Comparison of ENCODE assay signal across 15 cellular contexts in the genomic region with DNA sequence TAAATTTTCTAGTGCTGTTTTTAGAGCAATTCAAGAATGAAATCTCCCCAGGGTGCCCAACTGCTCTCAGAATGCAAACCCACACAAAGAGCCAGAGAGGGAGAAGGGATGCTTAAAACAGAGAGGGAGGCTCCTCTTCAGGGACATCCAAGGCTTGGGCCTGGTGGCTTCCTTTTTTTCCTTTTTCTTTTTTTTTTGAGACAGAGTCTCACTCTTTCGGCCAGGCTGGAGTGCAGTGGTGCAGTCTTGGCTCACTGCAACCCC. TPM values are rescaled to one million over a fixed set of nuclear protein-coding genes. Genes with fewer than 3 reads are reported as not detected.
A peak's percentile ranks its signal among the peaks of the same experiment; 100 is the strongest.
DNase-seq lines count a peak whose midpoint lies in the region; ATAC-seq, FAIRE-seq and TF ChIP-seq lines count a peak whose summit lies in the region.
"Had no signal": no experiment of that assay in that cellular context is flagged by ENCODE, and none has a peak within 500 bp of the region (broad histone marks: within the 10 kb centered on the region; RNA-seq: fewer than 3 reads in every experiment).

No MANE protein-coding gene starts in this region.

- FAIRE-seq in H1 (lab: Jason Lieb, UNC), result no peak
- FAIRE-seq: small intestine, TTC549 had no signal

- H3K79me1 ChIP-seq in H1 (ENCODE audit: low read depth, low read length), result no peaks in the 10 kb centered on the region
- no peaks in the 10 kb centered on the region for H3K79me1 ChIP-seq in mesendoderm (ENCODE audit: low read length)

- 63% methylated on average over 1 of the region's 1 CpG; no CpG with 5 or more reads in 1 of the 2 experiments for WGBS in H1 (ENCODE audit: extremely low coverage in 1 of 2, insufficient coverage in 1 of 2, insufficient read length in 1 of 2, insufficient replicate concordance in 2 of 2, low coverage in 1 of 2, low lambda C conversion rate in 2 of 2, missing lambda C conversion rate in 1 of 2), 2 experiments
- WGBS in mesendoderm (ENCODE audit: extremely low coverage, insufficient coverage, low lambda C conversion rate), result no CpG with 5 or more reads among the region's 1 CpG

- H3K4me2 ChIP-seq in H1 (ENCODE audit: insufficient read depth in 1 of 2, low read depth in 2 of 2, low read length in 2 of 2) (no peak overlapping the region; a peak in 1 of 4 replicates), mesendoderm (ENCODE audit: low read length) (no peak overlapping the region)

- H3K9ac ChIP-seq in H1 (replicated peaks in 1 of 4; ENCODE audit: extremely low read depth in 1 of 4, low read depth in 3 of 4, low read length in 3 of 4), result no peak overlapping the region
- no peak overlapping the region for H3K9ac ChIP-seq in mesendoderm (ENCODE audit: low read length)

- peak; percentile 35 for ATAC-seq in GM18498 (IDR thresholded peaks at IDR 0.05; ENCODE audit: unreplicated experiment)
- ATAC-seq in GM21381 (IDR thresholded peaks at IDR 0.05; ENCODE audit: unreplicated experiment), result peak; percentile 32
- peak; percentile 16 for ATAC-seq in HG03103 (IDR thresholded peaks at IDR 0.05; ENCODE audit: low read depth, unreplicated experiment)
- ATAC-seq: natural killer cell treated with Interleukin-12 subunit alpha and Interleukin-12 subunit beta and Interleukin-15 and Interleukin-18, amount 100 ng/mL, for 72 hours had no signal

- H3K23me2 ChIP-seq in H1 (ENCODE audit: low read depth, low read length), result no peaks in the 10 kb centered on the region

- no peaks in the 10 kb centered on the region for H3K36me3 ChIP-seq in H1 (ENCODE audit: control insufficient read depth in 2 of 4, insufficient read depth in 4 of 4, low read length in 3 of 4)
- no peaks in the 10 kb centered on the region for H3K36me3 ChIP-seq in mesendoderm (ENCODE audit: control insufficient read depth, insufficient read depth, low read length)

- H4K5ac ChIP-seq in H1 (ENCODE audit: insufficient read length, low read depth, low read length), result no peak overlapping the region
- no peak overlapping the region for H4K5ac ChIP-seq in mesendoderm (ENCODE audit: low read length)

- DNase-seq in H1 (ENCODE audit: low read depth in 1 of 2, low spot score in 2 of 2), result no peak
- no peak for DNase-seq in substantia nigra (lab: John Stamatoyannopoulos, UW)
- DNase-seq in GDM1 (lab: John Stamatoyannopoulos, UW), result no peak
- no peak for DNase-seq in NCI-H1930 (lab: John Stamatoyannopoulos, UW)
- no peak for DNase-seq in mesendoderm
- DNase-seq: activated T-cell treated with anti-CD3 and anti-CD28 coated beads for 4 hours, DMS79 treated with DMSO at 0.1 percent for 48 hours, islet precursor cell, NCI-H1092, small intestine had no signal

- H2BK15ac ChIP-seq in H1 (ENCODE audit: low read length) (no peak overlapping the region), mesendoderm (replicated peaks; ENCODE audit: low read depth) (no peak overlapping the region)

- CTCF ChIA-PET in H1 (lab: Charles Lee; ENCODE audit: partially characterized antibody), result no interaction called here

- POLR2A ChIA-PET in H1 (lab: Charles Lee; ENCODE audit: partially characterized antibody), result no interaction called here

- no peak overlapping the region for H3K4me3 ChIP-seq in H1 (ENCODE audit: extremely low read depth in 1 of 4, insufficient read depth in 2 of 4, low read depth in 3 of 4, low read length in 4 of 4)
- no peak overlapping the region for H3K4me3 ChIP-seq in mesendoderm (ENCODE audit: low read length)

- H2BK5ac ChIP-seq in H1 (ENCODE audit: low read depth, low read length) (no peak overlapping the region), mesendoderm (ENCODE audit: low read length) (no peak overlapping the region)

- H3K4ac ChIP-seq in H1 (replicated peaks; ENCODE audit: insufficient read length, low read depth, low read length) (no peak overlapping the region), mesendoderm (ENCODE audit: low read depth, low read length) (no peak overlapping the region)

- H3K18ac ChIP-seq in H1 (ENCODE audit: extremely low read depth, low read length) (no peak overlapping the region), mesendoderm (ENCODE audit: low read length) (no peak overlapping the region)

- no peak for TF ChIP-seq EP300 in H1 (IDR thresholded peaks at IDR 0.05; ENCODE audit: borderline replicate concordance in 1 of 2, low read depth in 2 of 2, low read length in 2 of 2)

- H3K9me3 ChIP-seq in H1 (ENCODE audit: insufficient read depth in 2 of 2, low read depth in 1 of 2, low read length in 1 of 2), result peaks cover 15 to 22% of the 10 kb centered on the region in 2 experiments

- H3K27me3 ChIP-seq in H1 (replicated peaks in 1 of 4; ENCODE audit: control insufficient read depth in 3 of 4, extremely low read depth in 1 of 4, insufficient read depth in 3 of 4, low read length in 3 of 4), result no peaks in the 10 kb centered on the region
- no peaks in the 10 kb centered on the region for H3K27me3 ChIP-seq in mesendoderm (ENCODE audit: insufficient read depth, low read length, poor library complexity)

- no peak overlapping the region for H2AFZ ChIP-seq in H1 (ENCODE audit: low read length)

- H3K79me2 ChIP-seq in H1 (ENCODE audit: control insufficient read depth in 1 of 2, insufficient read depth in 2 of 2, low read length in 2 of 2), result no peaks in the 10 kb centered on the region
- H3K79me2 ChIP-seq in mesendoderm (ENCODE audit: control insufficient read depth, insufficient read depth, low read length), result no peaks in the 10 kb centered on the region

- no peak for TF ChIP-seq CTCF in H1 (IDR thresholded peaks at IDR 0.05; ENCODE audit: control extremely low read depth in 1 of 3, insufficient read depth in 1 of 3, low read depth in 1 of 3, low read length in 3 of 3)

- no peak overlapping the region for H4K91ac ChIP-seq in H1 (replicated peaks; ENCODE audit: insufficient read length, low read length)

- no peak overlapping the region for H3K23ac ChIP-seq in H1 (ENCODE audit: insufficient read length)
- H3K23ac ChIP-seq in mesendoderm (ENCODE audit: low read length), result no peak overlapping the region

- peaks cover 2 to 16% (median 7%) of the 10 kb centered on the region in 4 experiments; a peak in 5 of 7 replicates for H3K4me1 ChIP-seq in H1 (replicated peaks in 1 of 4; ENCODE audit: control insufficient read depth in 3 of 4, insufficient read depth in 4 of 4, low read length in 3 of 4)
- H3K4me1 ChIP-seq in mesendoderm (ENCODE audit: control insufficient read depth, low read depth, low read length), result peaks cover 7% of the 10 kb centered on the region

- TF ChIP-seq RAD21 in H1 (IDR thresholded peaks at IDR 0.05 in 1 of 2, conservative IDR thresholded peaks at IDR 0.05 in 1 of 2; ENCODE audit: low read depth in 2 of 2, low read length in 2 of 2), result no peak

- H2AK5ac ChIP-seq in H1 (ENCODE audit: low read depth, low read length) (no peak overlapping the region), mesendoderm (ENCODE audit: low read length) (no peak overlapping the region)

- H2BK12ac ChIP-seq in H1 (ENCODE audit: low read depth, low read length), result no peak overlapping the region

- H2BK20ac ChIP-seq in H1 (ENCODE audit: low read length), result no peak overlapping the region

- H3K56ac ChIP-seq in H1 (replicated peaks; ENCODE audit: insufficient read length, low read depth, low read length) (no peak overlapping the region), mesendoderm (ENCODE audit: low read length) (no peak overlapping the region)

- H2BK120ac ChIP-seq in H1 (replicated peaks; ENCODE audit: low read depth, low read length), result no peak overlapping the region
- no peak overlapping the region for H2BK120ac ChIP-seq in mesendoderm (ENCODE audit: low read depth, low read length)

- TF ChIP-seq POLR2A in H1 (IDR thresholded peaks at IDR 0.05; ENCODE audit: control extremely low read depth in 1 of 2, low read depth in 2 of 2, low read length in 2 of 2), result no peak

- H4K20me1 ChIP-seq in H1 (replicated peaks in 1 of 2; ENCODE audit: control insufficient read depth in 1 of 2, insufficient read depth in 2 of 2, low read length in 2 of 2), result no peaks in the 10 kb centered on the region

- H3K27ac ChIP-seq in H1 (ENCODE audit: low read depth, low read length), result no peak overlapping the region
- H3K27ac ChIP-seq in substantia nigra (ENCODE audit: low read depth, low read length, poor library complexity, severe bottlenecking), result no peak overlapping the region
- no peak overlapping the region for H3K27ac ChIP-seq in mesendoderm (ENCODE audit: low read depth, low read length)

- no peak overlapping the region for H3K14ac ChIP-seq in H1 (ENCODE audit: insufficient read length)

- H4K8ac ChIP-seq in H1 (ENCODE audit: extremely low read depth, insufficient read depth, low read length) (peak overlapping the region; percentile 15; the same call in 1 of the 2 replicates), mesendoderm (ENCODE audit: low read depth, low read length) (no peak overlapping the region)

TF ChIP-seq in H1, 55 proteins besides CTCF, POLR2A, EP300 and RAD21 (continues in another document):
- TF ChIP-seq SUZ12 (IDR thresholded peaks at IDR 0.05; ENCODE audit: low read length), result no peak
- TF ChIP-seq TEAD4 (IDR thresholded peaks at IDR 0.05; ENCODE audit: low read depth, low read length), result no peak
- no peak for TF ChIP-seq CHD1 (IDR thresholded peaks at IDR 0.05; ENCODE audit: low read depth, low read length)
- TF ChIP-seq BCL11A (IDR thresholded peaks at IDR 0.05; ENCODE audit: low read depth in 2 of 2, low read length in 2 of 2), result no peak
- no peak for TF ChIP-seq SIRT6 (IDR thresholded peaks at IDR 0.05; ENCODE audit: low read length)
- no peak for TF ChIP-seq CEBPB (IDR thresholded peaks at IDR 0.05; ENCODE audit: low read depth, low read length)

RNA-seq across cellular contexts. Expression of a gene that starts 32.8 kb away (rescaled TPM):
- total RNA-seq in H1 (2021; fragmentation: NEBNext Ultra II Directional; extraction: Animal tissue kit (Norgen Biotek cat#: 25700)), result 82.9 and 84.6 TPM in 2 replicates
- polyA plus RNA-seq in H1 (2011; rRNA removed), result 38.8 and 66.2 TPM in 2 replicates
- polyA plus RNA-seq in H1 (2011; cell fraction: cytosol; rRNA removed), result 62.4 TPM
- 19.6 TPM for polyA plus RNA-seq in H1 (2011; cell fraction: nucleus; rRNA removed)
- polyA plus RNA-seq in H1 (2012, experiment 1 of 2), result 46.7 to 77.6 TPM (median 53.6 TPM) in 4 replicates
- polyA plus RNA-seq in H1 (2012, experiment 2 of 2), result 16.2 TPM
- 42.8 TPM for polyA plus RNA-seq in H1 (2013, experiment 1 of 2)
- 44.0 TPM for polyA plus RNA-seq in H1 (2013, experiment 2 of 2)
- 47.6 and 59.7 TPM in 2 replicates for polyA minus RNA-seq in H1 (2011; rRNA and poly(A)+ RNA removed)
- polyA minus RNA-seq in H1 (2011; cell fraction: cytosol; rRNA and poly(A)+ RNA removed), result 70.9 TPM
- polyA minus RNA-seq in H1 (2011; cell fraction: nucleus; rRNA and poly(A)+ RNA removed), result 85.2 TPM
- 32.1 TPM for polyA plus RNA-seq in mesendoderm (2013, experiment 1 of 2)
- polyA plus RNA-seq in mesendoderm (2013, experiment 2 of 2), result 32.4 TPM
